Comparison of ENCODE assay signal across 15 cellular contexts in the genomic region with DNA sequence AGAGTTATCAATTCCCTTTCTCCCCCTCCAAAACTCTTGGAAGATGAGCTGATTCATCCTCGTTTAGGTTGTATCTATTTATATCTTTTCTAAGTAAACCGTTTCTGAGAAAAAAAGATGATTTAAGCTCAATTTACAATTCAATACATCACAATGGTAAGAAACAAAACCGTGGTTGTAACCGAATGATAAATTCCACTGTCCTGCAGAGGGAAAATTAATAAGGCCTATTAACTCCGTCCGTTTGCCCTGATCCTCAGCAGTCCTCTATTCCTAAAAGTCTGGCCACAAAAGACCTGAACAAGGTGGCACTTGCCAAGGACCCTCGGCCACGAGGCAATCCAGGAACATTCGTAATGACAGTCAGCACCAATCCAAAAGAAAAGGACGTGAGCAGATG.
DNase-seq lines count a peak whose midpoint lies in the region; ATAC-seq, FAIRE-seq and TF ChIP-seq lines count a peak whose summit lies in the region.
"Had no signal": no experiment of that assay in that cellular context is flagged by ENCODE, and none has a peak within 500 bp of the region (broad histone marks: within the 10 kb centered on the region; RNA-seq: fewer than 3 reads in every experiment).

No MANE protein-coding gene starts in this region.

- peak overlapping the region; percentile 3; the same call in 1 of the 2 replicates for H2AK5ac ChIP-seq in H1 (ENCODE audit: low read depth, low read length)

- TF ChIP-seq POLR2A in H1 (IDR thresholded peaks at IDR 0.05; ENCODE audit: control extremely low read depth in 1 of 2, low read depth in 2 of 2, low read length in 2 of 2) (no peak), vagina (IDR thresholded peaks at IDR 0.05) (no peak), spleen (IDR thresholded peaks at IDR 0.05) (no peak)

- no peak for FAIRE-seq in H1 (lab: Jason Lieb, UNC)

- no peak overlapping the region for H3K27ac ChIP-seq in right cardiac atrium (ENCODE audit: low read length)
- H3K27ac ChIP-seq in H1 (ENCODE audit: low read depth, low read length) = no peak overlapping the region; the same call in 1 of the 2 replicates
- H3K27ac ChIP-seq in osteoblast (ENCODE audit: low read depth, low read length) = no peak overlapping the region
- H3K27ac ChIP-seq in vagina = peak overlapping the region; percentile 67
- H3K27ac ChIP-seq in spleen = no peak overlapping the region
- H3K27ac ChIP-seq: KMS-11, WERI-Rb-1 had no signal

- no peaks in the 10 kb centered on the region for H3K23me2 ChIP-seq in H1 (ENCODE audit: low read depth, low read length)

- H3K4me1 ChIP-seq in right cardiac atrium (ENCODE audit: control insufficient read depth, insufficient read depth, low read length) = peaks cover 4% of the 10 kb centered on the region
- peaks cover 13 to 31% (median 27%) of the 10 kb centered on the region in 4 experiments for H3K4me1 ChIP-seq in H1 (replicated peaks in 1 of 4; ENCODE audit: control insufficient read depth in 3 of 4, insufficient read depth in 4 of 4, low read length in 3 of 4)
- peaks cover 4% of the 10 kb centered on the region for H3K4me1 ChIP-seq in osteoblast (ENCODE audit: insufficient read depth, low read length)
- peaks cover 17% of the 10 kb centered on the region for H3K4me1 ChIP-seq in vagina
- peaks cover 0 to 76% (median 38%) of the 10 kb centered on the region in 6 donors for H3K4me1 ChIP-seq in spleen

- no peak overlapping the region for H2BK12ac ChIP-seq in H1 (ENCODE audit: low read depth, low read length)

- TF ChIP-seq RAD21 in H1 (IDR thresholded peaks at IDR 0.05 in 1 of 2, conservative IDR thresholded peaks at IDR 0.05 in 1 of 2; ENCODE audit: low read depth in 2 of 2, low read length in 2 of 2) = no peak

- H3K79me1 ChIP-seq in H1 (ENCODE audit: low read depth, low read length) = no peaks in the 10 kb centered on the region

- WGBS in right cardiac atrium = 53% methylated on average over 10 of the region's 10 CpGs
- 55% methylated on average over 9 of the region's 10 CpGs; no CpG with 5 or more reads in 1 of the 2 experiments for WGBS in H1 (ENCODE audit: extremely low coverage in 1 of 2, insufficient coverage in 1 of 2, insufficient read length in 1 of 2, insufficient replicate concordance in 2 of 2, low coverage in 1 of 2, low lambda C conversion rate in 2 of 2, missing lambda C conversion rate in 1 of 2), 2 experiments
- WGBS in spleen, 5 donors = 78 to 90% (median 85%) methylated on average over 10 of the region's 10 CpGs

- 0 out of 2 replicates have a peak overlapping the region, but pooled peaks have one; percentile 0 for H3K18ac ChIP-seq in H1 (ENCODE audit: extremely low read depth, low read length)

- no peak overlapping the region for H2BK20ac ChIP-seq in H1 (ENCODE audit: low read length)

- H3K4ac ChIP-seq in H1 (replicated peaks; ENCODE audit: insufficient read length, low read depth, low read length) = no peak overlapping the region

- H3K14ac ChIP-seq in H1 (ENCODE audit: insufficient read length) = no peak overlapping the region

- DNase-seq in right cardiac atrium (no peak), cardiac septum (ENCODE audit: low spot score) (no peak), H1 (ENCODE audit: low read depth in 1 of 2, low spot score in 2 of 2) (no peak), osteoblast (ENCODE audit: insufficient read length, low spot score, missing footprints) (peak; percentile 5), vagina (ENCODE audit: extremely low spot score in 2 of 2) (no peak), spleen (no peak), HPDE6-E6E7 (ENCODE audit: extremely low spot score) (no peak), mesenteric fat pad (ENCODE audit: low spot score) (no peak)
- DNase-seq: activated CD8-positive, alpha-beta memory T cell treated with anti-CD3 and anti-CD28 coated beads, Interleukin-2, amount 50 U/mL, for 48 hours; DMS 273 treated with DMSO at 0.1 percent for 48 hours; islet precursor cell; naive thymus-derived CD4-positive, alpha-beta T cell; NCI-H187 treated with DMSO at 0.1 percent for 48 hours; WERI-Rb-1 had no signal

- H2AFZ ChIP-seq in H1 (ENCODE audit: low read length) = no peak overlapping the region
- no peak overlapping the region for H2AFZ ChIP-seq in osteoblast (ENCODE audit: low read length)

- H3K4me2 ChIP-seq in H1 (ENCODE audit: insufficient read depth in 1 of 2, low read depth in 2 of 2, low read length in 2 of 2) (peak overlapping the region; percentile 1 to 67; a peak in 2 of 4 replicates), osteoblast (ENCODE audit: insufficient read depth, low read length) (peak overlapping the region; percentile 60)
- H3K4me2 ChIP-seq: KMS-11 had no signal

- POLR2A ChIA-PET in H1 (lab: Charles Lee; ENCODE audit: partially characterized antibody) = interaction anchor here (1.5 kb wide), 1 partner anchor 21 kb away, joined by 5 read pairs; no protein-coding TSS in a partner anchor

- H4K5ac ChIP-seq in H1 (ENCODE audit: insufficient read length, low read depth, low read length) = no peak overlapping the region

- intact Hi-C loops in right cardiac atrium (cut with DNase I) = no loop called here
- intact Hi-C loops in cardiac septum (cut with DNase I) = no loop called here
- intact Hi-C loops in vagina (cut with DNase I) = no loop called here
- intact Hi-C loops in spleen (cut with DNase I; ENCODE audit: low total_unique reads) = no loop called here

- no peak for ATAC-seq in right cardiac atrium
- ATAC-seq: naive thymus-derived CD4-positive, alpha-beta T cell had no signal

- H3K9ac ChIP-seq in H1 (replicated peaks in 1 of 4; ENCODE audit: extremely low read depth in 1 of 4, low read depth in 3 of 4, low read length in 3 of 4) = no peak overlapping the region
- H3K9ac ChIP-seq: KMS-11 had no signal

- H3K36me3 ChIP-seq in H1 (ENCODE audit: control insufficient read depth in 2 of 4, insufficient read depth in 4 of 4, low read length in 3 of 4) = no peaks in the 10 kb centered on the region
- no peaks in the 10 kb centered on the region for H3K36me3 ChIP-seq in osteoblast (ENCODE audit: insufficient read depth, low read length)
- no peaks in the 10 kb centered on the region for H3K36me3 ChIP-seq in vagina
- H3K36me3 ChIP-seq in spleen = no peaks in the 10 kb centered on the region
- H3K36me3 ChIP-seq: WERI-Rb-1 had no signal

- no peak for TF ChIP-seq EP300 in H1 (IDR thresholded peaks at IDR 0.05; ENCODE audit: borderline replicate concordance in 1 of 2, low read depth in 2 of 2, low read length in 2 of 2)

- H3K9me3 ChIP-seq in right cardiac atrium (ENCODE audit: control insufficient read depth, low read length) (no peaks in the 10 kb centered on the region), H1 (ENCODE audit: insufficient read depth in 2 of 2, low read depth in 1 of 2, low read length in 1 of 2) (no peaks in the 10 kb centered on the region), osteoblast (ENCODE audit: low read depth, low read length) (no peaks in the 10 kb centered on the region), vagina (no peaks in the 10 kb centered on the region), spleen (no peaks in the 10 kb centered on the region)

- TF ChIP-seq CTCF in H1 (IDR thresholded peaks at IDR 0.05; ENCODE audit: control extremely low read depth in 1 of 3, insufficient read depth in 1 of 3, low read depth in 1 of 3, low read length in 3 of 3) (no peak), osteoblast (IDR thresholded peaks at IDR 0.05; ENCODE audit: extremely low read depth, low read depth, low read length) (no peak), vagina (IDR thresholded peaks at IDR 0.05) (no peak), spleen (IDR thresholded peaks at IDR 0.05 in 8 of 11, conservative IDR thresholded peaks at IDR 0.05 in 3 of 11) (no peak)

- no peak overlapping the region for H4K91ac ChIP-seq in H1 (replicated peaks; ENCODE audit: insufficient read length, low read length)

- no peak overlapping the region for H3K23ac ChIP-seq in H1 (ENCODE audit: insufficient read length)

- H3K27me3 ChIP-seq in right cardiac atrium (ENCODE audit: control insufficient read depth, insufficient read depth) (no peaks in the 10 kb centered on the region), H1 (replicated peaks in 1 of 4; ENCODE audit: control insufficient read depth in 3 of 4, extremely low read depth in 1 of 4, insufficient read depth in 3 of 4, low read length in 3 of 4) (no peaks in the 10 kb centered on the region), osteoblast (ENCODE audit: insufficient read depth, low read length) (no peaks in the 10 kb centered on the region), vagina (no peaks in the 10 kb centered on the region), spleen (replicated peaks in 1 of 7) (no peaks in the 10 kb centered on the region)

- CTCF ChIA-PET in H1 (lab: Charles Lee; ENCODE audit: partially characterized antibody) = interaction anchor here (0.6 to 1.7 kb wide), 7 partner anchors 15 to 317 kb away, joined by 3 to 7 read pairs (median 3); no protein-coding TSS in a partner anchor

- H2BK15ac ChIP-seq in H1 (ENCODE audit: low read length) = no peak overlapping the region

- H4K20me1 ChIP-seq in H1 (replicated peaks in 1 of 2; ENCODE audit: control insufficient read depth in 1 of 2, insufficient read depth in 2 of 2, low read length in 2 of 2) (peaks cover 0 to 6% of the 10 kb centered on the region in 2 experiments), osteoblast (ENCODE audit: insufficient read depth, low read length) (peaks cover 19% of the 10 kb centered on the region)

- H2BK5ac ChIP-seq in H1 (ENCODE audit: low read depth, low read length) = 0 out of 2 replicates have a peak overlapping the region, but pooled peaks have one; percentile 15

- no peak overlapping the region for H3K56ac ChIP-seq in H1 (replicated peaks; ENCODE audit: insufficient read length, low read depth, low read length)

- no peak overlapping the region for H2BK120ac ChIP-seq in H1 (replicated peaks; ENCODE audit: low read depth, low read length)

- H4K8ac ChIP-seq in H1 (ENCODE audit: extremely low read depth, insufficient read depth, low read length) = no peak overlapping the region

- peaks cover 0 to 48% of the 10 kb centered on the region in 2 experiments; a peak in 2 of 4 replicates for H3K79me2 ChIP-seq in H1 (ENCODE audit: control insufficient read depth in 1 of 2, insufficient read depth in 2 of 2, low read length in 2 of 2)
- peaks cover 43% of the 10 kb centered on the region for H3K79me2 ChIP-seq in osteoblast (ENCODE audit: insufficient read depth, low read length)

- H3K4me3 ChIP-seq in right cardiac atrium (ENCODE audit: low read length) (peak overlapping the region; percentile 1), H1 (ENCODE audit: extremely low read depth in 1 of 4, insufficient read depth in 2 of 4, low read depth in 3 of 4, low read length in 4 of 4) (no peak overlapping the region), osteoblast (ENCODE audit: insufficient read depth, low read length) (peak overlapping the region; percentile 33), vagina (peak overlapping the region; percentile 6 to 21), spleen (no peak overlapping the region)

TF ChIP-seq in H1, 55 proteins besides CTCF, POLR2A, EP300 and RAD21 (continues in another document):
- TF ChIP-seq YY1 (IDR thresholded peaks at IDR 0.05; ENCODE audit: low read depth, low read length) (no peak), CHD1 (IDR thresholded peaks at IDR 0.05; ENCODE audit: low read depth, low read length) (no peak), NRF1 (IDR thresholded peaks at IDR 0.05; ENCODE audit: low read depth, low read length) (no peak), SP4 (IDR thresholded peaks at IDR 0.05; ENCODE audit: low read length) (no peak)

Comparison
In these comparisons a context has a peak if more than half of its experiments do, and no peak if none do; other contexts are left out.
1. H3K4me3 ChIP-seq: peak in right cardiac atrium (single experiment), osteoblast (single experiment) and vagina (2 of 2); none in H1 (0 of 4) and spleen (0 of 8).